ENCODE assay signal across 11 cellular contexts in genomic region chr9:38662763-38663593, GRCh38. TPM values are rescaled to one million over a fixed set of nuclear protein-coding genes. Genes with fewer than 3 reads are reported as not detected.
DNase-seq lines count a peak whose midpoint lies in the region; ATAC-seq and TF ChIP-seq lines count a peak whose summit lies in the region.
"Had no signal": no experiment of that assay in that cellular context is flagged by ENCODE, and none has a peak within 500 bp of the region (broad histone marks: within the 10 kb centered on the region; RNA-seq: fewer than 3 reads in every experiment).

No MANE protein-coding gene starts in this region.

- TF ChIP-seq CTCF in AG09319 (IDR thresholded peaks at IDR 0.05; ENCODE audit: low read depth, low read length): peak; percentile 23
- peak; percentile 41 for TF ChIP-seq CTCF in LNCaP clone FGC (IDR thresholded peaks at IDR 0.05; ENCODE audit: control insufficient read depth, extremely low read depth, insufficient read depth)
- no peak for TF ChIP-seq CTCF in Peyer's patch (IDR thresholded peaks at IDR 0.05)

- H3K9me3 ChIP-seq in Peyer's patch: no peaks in the 10 kb centered on the region

- H3K27ac ChIP-seq in Peyer's patch: no peak overlapping the region

- no peaks in the 10 kb centered on the region for H3K4me1 ChIP-seq in Peyer's patch

- no peaks in the 10 kb centered on the region for H3K36me3 ChIP-seq in Peyer's patch

- TF ChIP-seq POLR2A in Peyer's patch (IDR thresholded peaks at IDR 0.05): no peak

- H3K4me3 ChIP-seq in LNCaP clone FGC (ENCODE audit: low read depth, low read length) (no peak overlapping the region), Peyer's patch (no peak overlapping the region)
- H3K4me3 ChIP-seq: GM12878 had no signal

- ATAC-seq in GM18498 (IDR thresholded peaks at IDR 0.05; ENCODE audit: unreplicated experiment): no peak
- ATAC-seq: GM12878 had no signal

- DNase-seq in AG09319 (ENCODE audit: extremely low read depth, low read depth) (no peak), LNCaP clone FGC (ENCODE audit: low read depth) (no peak), dermis blood vessel endothelial cell (peak; percentile 32), midbrain (lab: John Stamatoyannopoulos, UW) (peak; percentile 65), Peyer's patch (no peak), AG20443 (ENCODE audit: low spot score) (no peak), UCSD-AML1 (lab: John Stamatoyannopoulos, UW; ENCODE audit: unreplicated experiment) (no peak)
- DNase-seq: CD4-positive, alpha-beta T cell had no signal

- H3K27me3 ChIP-seq in Peyer's patch: no peaks in the 10 kb centered on the region

RNA-seq across cellular contexts. Expression of gene ANKRD18A, which starts 42.6 kb away (rescaled TPM):
- total RNA-seq in dermis blood vessel endothelial cell (under 0.01 TPM in 1 of 2 replicates, not detected in the other), Peyer's patch (10 to 100 TPM in 2 of 4 donors, 1 to 10 TPM in 2; 6.7 to 18.1 (median 11.9) TPM)
- total RNA-seq: GM12878 had no signal

RNA-seq across cellular contexts. Expression of gene FAM240B, which starts 57.0 kb away (rescaled TPM):
- not detected in 2 replicates for total RNA-seq in dermis blood vessel endothelial cell
- not detected for total RNA-seq in Peyer's patch
- total RNA-seq: CD4-positive, alpha-beta T cell; GM12878; posterior vena cava had no signal

Comparison
In these comparisons a context has a peak if more than half of its experiments do, and no peak if none do; other contexts are left out.
1. DNase-seq: peak in dermis blood vessel endothelial cell (single experiment) and midbrain (single experiment); none in AG09319 (single experiment), LNCaP clone FGC (single experiment), Peyer's patch (0 of 3), AG20443 (single experiment) and UCSD-AML1 (single experiment).
2. CTCF ChIP-seq: peak in AG09319 (single experiment) and LNCaP clone FGC (single experiment); none in Peyer's patch (0 of 6).